Comparison of ENCODE assay signal across 11 cellular contexts in the genomic region with DNA sequence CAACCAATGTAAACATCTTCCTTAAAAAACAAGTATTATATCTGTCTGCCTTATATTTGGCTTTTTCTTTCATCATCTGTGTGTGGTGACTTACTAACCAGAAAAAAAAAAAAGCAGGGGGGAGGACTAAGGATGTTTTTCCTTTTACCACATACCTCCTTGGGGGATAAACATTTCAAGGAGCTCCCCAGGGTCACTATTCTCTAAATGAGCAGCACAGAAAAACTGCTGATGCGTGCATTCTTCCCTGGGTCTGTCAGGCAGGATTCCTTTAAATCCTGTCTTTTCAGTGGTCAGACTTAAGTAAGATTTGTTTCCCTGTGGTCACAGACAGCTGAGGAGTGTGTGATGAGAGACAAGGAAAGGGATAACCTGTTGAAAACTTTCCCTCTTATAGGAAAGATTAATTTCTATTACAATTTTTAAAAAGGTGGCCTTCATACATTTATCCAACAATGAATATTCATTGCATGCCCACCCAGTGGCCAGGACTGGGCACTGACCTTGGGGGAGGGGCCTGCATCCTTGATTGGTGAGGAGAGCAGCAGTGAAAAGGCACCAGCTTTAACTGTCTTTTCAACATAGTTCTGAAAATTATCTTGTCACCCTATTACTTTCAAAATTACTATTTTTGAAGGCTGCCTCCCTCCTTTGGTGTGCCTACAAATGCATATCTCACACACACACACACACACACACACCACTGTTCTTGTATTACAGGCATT.
DNase-seq lines count a peak whose midpoint lies in the region; ATAC-seq and FAIRE-seq lines count a peak whose summit lies in the region.
"Had no signal": no experiment of that assay in that cellular context is flagged by ENCODE, and none has a peak within 500 bp of the region (broad histone marks: within the 10 kb centered on the region; RNA-seq: fewer than 3 reads in every experiment).

No MANE protein-coding gene starts in this region.

- intact Hi-C loops in left cardiac atrium (cut with DNase I): no loop called here

- ATAC-seq in left cardiac atrium: no peak
- ATAC-seq: Panc1 had no signal

- FAIRE-seq in RCC 7860 (lab: Jason Lieb, UNC): peak; percentile 86

- DNase-seq in ELR (ENCODE audit: low read depth) (peak; percentile 53), RCC 7860 (ENCODE audit: low spot score) (peak; percentile 72), fibroblast of peridontal ligament (ENCODE audit: extremely low read depth) (peak; percentile 94), non-pigmented ciliary epithelial cell (ENCODE audit: low read depth) (peak; percentile 88), NAMALWA (ENCODE audit: low spot score) (no peak), NCI-H345 treated with DMSO at 0.1 percent for 48 hours (lab: John Stamatoyannopoulos, UW; ENCODE audit: unreplicated experiment) (no peak), left cardiac atrium (no peak)
- DNase-seq in activated CD4-positive, CD25-positive, alpha-beta regulatory T cell (lab: John Stamatoyannopoulos, UW): no peak
- DNase-seq: activated B cell treated with CpG ODN at 0.5 μM for 24 hours, NCI-H1694 treated with DMSO at 0.1 percent for 48 hours had no signal

Comparison
In these comparisons a context has a peak if more than half of its experiments do, and no peak if none do; other contexts are left out.
1. DNase-seq: peak in ELR (single experiment), RCC 7860 (single experiment), fibroblast of peridontal ligament (single experiment) and non-pigmented ciliary epithelial cell (single experiment); none in NAMALWA (single experiment), activated CD4-positive, CD25-positive, alpha-beta regulatory T cell (0 of 4), NCI-H345 treated with DMSO at 0.1 percent for 48 hours (single experiment) and left cardiac atrium (single experiment).